In the genomic region with DNA sequence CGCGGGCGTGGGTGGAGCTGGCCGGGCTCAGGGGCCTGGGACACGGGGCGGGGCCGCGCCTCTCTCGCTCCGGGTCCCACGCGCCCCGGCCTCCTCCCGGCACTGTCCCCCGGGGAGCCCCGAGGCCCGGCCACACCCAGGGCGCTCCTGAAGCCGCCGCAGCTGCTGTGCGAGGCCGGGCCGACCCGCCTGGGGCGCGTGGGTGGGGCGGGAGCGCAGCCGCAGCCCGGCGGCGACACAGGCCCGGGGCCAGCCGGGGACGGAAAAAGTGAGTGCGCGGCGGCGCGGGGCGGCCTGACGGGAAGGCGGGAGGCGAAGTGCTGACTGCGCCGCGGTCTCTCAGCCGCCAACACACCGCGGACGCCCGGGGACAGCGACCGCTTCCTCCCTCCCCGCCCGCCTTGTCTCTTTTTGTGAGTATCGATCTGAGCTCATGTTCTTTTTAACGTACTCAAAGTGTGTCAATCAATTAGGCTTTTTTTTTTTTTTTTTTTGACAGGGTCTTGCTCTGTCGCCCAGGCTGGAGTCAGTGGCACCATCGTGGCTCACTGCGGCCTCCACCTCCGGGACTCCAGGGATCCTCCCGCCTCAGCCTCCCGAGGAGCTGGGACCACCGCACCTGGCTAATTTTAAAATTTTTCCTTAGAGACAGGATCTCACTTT, we compare ENCODE assay signal across 8 cellular contexts. TPM values are rescaled to one million over a fixed set of nuclear protein-coding genes. Genes with fewer than 3 reads are reported as not detected.
DNase-seq lines count a peak whose midpoint lies in the region; ATAC-seq and TF ChIP-seq lines count a peak whose summit lies in the region.

No MANE protein-coding gene starts in this region.

- H4K20me1 ChIP-seq in hepatocyte (ENCODE audit: insufficient read depth, poor library complexity, severe bottlenecking): no peaks in the 10 kb centered on the region

- peak in 2 of 3 experiments; percentile 48 to 51 for DNase-seq in NCI-H1417 (lab: John Stamatoyannopoulos, UW)
- DNase-seq in NCI-H1417 treated with DMSO at 0.1 percent for 48 hours (lab: John Stamatoyannopoulos, UW): no peak
- peak; percentile 65 for DNase-seq in SW480 (ENCODE audit: low spot score)
- DNase-seq in activated naive CD8-positive, alpha-beta T cell treated with anti-CD3 and anti-CD28 coated beads, Interleukin-2, amount 50 U/mL, for 24 hours: peak; percentile 92
- DNase-seq in hepatocyte (ENCODE audit: low spot score): peak; percentile 93

- peaks cover 41% of the 10 kb centered on the region for H3K4me1 Mint-ChIP-seq in activated naive CD8-positive, alpha-beta T cell treated with anti-CD3 and anti-CD28 coated beads, Interleukin-2, amount 50 U/mL, for 24 hours

- no peak overlapping the region for H2AFZ ChIP-seq in hepatocyte

- peak overlapping the region; percentile 76 for H3K4me2 ChIP-seq in hepatocyte

- peaks cover 12% of the 10 kb centered on the region for H3K36me3 Mint-ChIP-seq in activated naive CD8-positive, alpha-beta T cell treated with anti-CD3 and anti-CD28 coated beads, Interleukin-2, amount 50 U/mL, for 24 hours (ENCODE audit: low read depth)

- no peak overlapping the region for H3K4me3 ChIP-seq in hepatocyte
- H3K4me3 ChIP-seq in skin epidermis: peak overlapping the region in 6 of 7 experiments; percentile 16 to 44 (median 37)

- no peaks in the 10 kb centered on the region for H3K9me3 Mint-ChIP-seq in activated naive CD8-positive, alpha-beta T cell treated with anti-CD3 and anti-CD28 coated beads, Interleukin-2, amount 50 U/mL, for 24 hours

- no peaks in the 10 kb centered on the region for H3K4me1 ChIP-seq in hepatocyte (ENCODE audit: insufficient read depth)

- peaks cover 5% of the 10 kb centered on the region for H3K27me3 ChIP-seq in hepatocyte

- ATAC-seq in HG03095 (IDR thresholded peaks at IDR 0.05; ENCODE audit: unreplicated experiment): peak; percentile 70
- peak; percentile 82 for ATAC-seq in activated naive CD8-positive, alpha-beta T cell treated with anti-CD3 and anti-CD28 coated beads, Interleukin-2, amount 50 U/mL, for 24 hours
- no peak for ATAC-seq in GM18873 (IDR thresholded peaks at IDR 0.05; ENCODE audit: low FRiP score, unreplicated experiment)

- H3K4me3 Mint-ChIP-seq in activated naive CD8-positive, alpha-beta T cell treated with anti-CD3 and anti-CD28 coated beads, Interleukin-2, amount 50 U/mL, for 24 hours: peak overlapping the region; percentile 75

- no peaks in the 10 kb centered on the region for H3K9me3 ChIP-seq in hepatocyte (ENCODE audit: low read depth)

- WGBS in hepatocyte (ENCODE audit: low lambda C conversion rate, missing lambda C conversion rate): 14% methylated on average over 41 of the region's 65 CpGs

- H3K79me2 ChIP-seq in hepatocyte: no peaks in the 10 kb centered on the region

- H3K27ac ChIP-seq in hepatocyte (no peak overlapping the region), skin epidermis (peak overlapping the region in 17 of 21 experiments; percentile 10 to 80 (median 66))

- peaks cover 8% of the 10 kb centered on the region for H3K27me3 Mint-ChIP-seq in activated naive CD8-positive, alpha-beta T cell treated with anti-CD3 and anti-CD28 coated beads, Interleukin-2, amount 50 U/mL, for 24 hours

- H3K27ac Mint-ChIP-seq in activated naive CD8-positive, alpha-beta T cell treated with anti-CD3 and anti-CD28 coated beads, Interleukin-2, amount 50 U/mL, for 24 hours: peak overlapping the region; percentile 87

- no peaks in the 10 kb centered on the region for H3K9me2 ChIP-seq in hepatocyte (replicated peaks; ENCODE audit: insufficient read depth)

- peak; percentile 13 for TF ChIP-seq CTCF in hepatocyte (IDR thresholded peaks at IDR 0.05; ENCODE audit: poor library complexity)

- H3K36me3 ChIP-seq in hepatocyte (replicated peaks; ENCODE audit: insufficient read depth, low read depth): no peaks in the 10 kb centered on the region

RNA-seq across cellular contexts. Expression of gene PDCD1, which starts 14.5 kb away (rescaled TPM):
- total RNA-seq in hepatocyte: not detected in 2 replicates
- 0.44 and 0.84 TPM in 2 replicates for polyA plus RNA-seq in hepatocyte

RNA-seq across cellular contexts. Expression of gene RTP5, which starts 25.3 kb away (rescaled TPM):
- not detected in 2 replicates for total RNA-seq in hepatocyte
- polyA plus RNA-seq in hepatocyte: not detected in 2 replicates

RNA-seq across cellular contexts. Expression of gene NEU4, which starts 35.2 kb away (rescaled TPM):
- 6.8 and 9.3 TPM in 2 replicates for total RNA-seq in hepatocyte
- polyA plus RNA-seq in hepatocyte: 8.7 and 10.2 TPM in 2 replicates
